In genomic region chr1:54804471-54805132, GRCh38 we compare ENCODE assay signal across 1 cellular context.
TF ChIP-seq lines count a peak whose summit lies in the region.

No MANE protein-coding gene starts in this region.

TF ChIP-seq in GM23338, 12 proteins besides CTCF, POLR2A, EP300 and RAD21:
- TF ChIP-seq ZNF114 (CRISPR knock-in tag; IDR thresholded peaks at IDR 0.05) (no peak), EZH2 (IDR thresholded peaks at IDR 0.05; ENCODE audit: low read depth, unreplicated experiment) (no peak), EZH2phosphoT487 (IDR thresholded peaks at IDR 0.05; ENCODE audit: unreplicated experiment) (no peak), NANOG (IDR thresholded peaks at IDR 0.05; ENCODE audit: borderline replicate concordance) (no peak), JUNB (IDR thresholded peaks at IDR 0.05; ENCODE audit: unreplicated experiment) (no peak)
